20 cellular contexts compared by ENCODE assay signal in the genomic region with DNA sequence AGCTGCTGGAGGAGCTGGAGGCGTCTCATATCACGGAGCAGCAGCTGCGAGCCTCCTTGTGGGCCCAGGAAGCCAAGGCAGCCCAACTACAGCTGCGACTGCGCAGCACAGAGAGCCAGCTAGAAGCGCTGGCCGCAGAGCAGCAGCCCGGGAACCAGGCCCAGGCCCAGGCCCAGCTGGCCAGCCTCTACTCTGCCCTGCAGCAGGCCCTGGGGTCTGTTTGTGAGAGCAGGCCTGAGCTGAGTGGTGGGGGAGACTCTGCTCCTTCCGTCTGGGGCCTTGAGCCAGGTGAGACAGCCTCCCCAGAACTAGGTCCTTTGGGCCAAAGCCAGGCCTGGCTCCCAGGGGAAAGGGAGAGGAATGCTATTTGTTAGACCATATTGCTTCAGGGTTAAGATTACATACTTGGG. TPM values are rescaled to one million over a fixed set of nuclear protein-coding genes. Genes with fewer than 3 reads are reported as not detected.
DNase-seq lines count a peak whose midpoint lies in the region; ATAC-seq, FAIRE-seq and TF ChIP-seq lines count a peak whose summit lies in the region.
"Had no signal": no experiment of that assay in that cellular context is flagged by ENCODE, and none has a peak within 500 bp of the region (broad histone marks: within the 10 kb centered on the region; RNA-seq: fewer than 3 reads in every experiment).

No MANE protein-coding gene starts in this region.

- CTCF ChIA-PET in HepG2 (lab: Yijun Ruan, JAX; ENCODE audit: low intra/inter-chr PET ratio, low total read pairs) (no interaction called here), Calu3 (lab: Charles Lee) (interaction anchor here (0.5 kb wide), 1 partner anchor 1093 kb away, joined by 3 read pairs; no protein-coding TSS in a partner anchor)

- H3K27me3 ChIP-seq in HepG2 (ENCODE audit: control insufficient read depth in 1 of 2, insufficient read depth in 2 of 2, low read length in 2 of 2) (no peaks in the 10 kb centered on the region), right lobe of liver (no peaks in the 10 kb centered on the region), right cardiac atrium (ENCODE audit: control insufficient read depth, insufficient read depth) (no peaks in the 10 kb centered on the region), psoas muscle (ENCODE audit: insufficient read depth in 3 of 3, low read length in 2 of 3) (no peaks in the 10 kb centered on the region)
- H3K27me3 ChIP-seq: hepatocyte had no signal

- TF ChIP-seq CTCF in HepG2 (CRISPR knock-in tag; IDR thresholded peaks at IDR 0.05) (no peak), right lobe of liver (IDR thresholded peaks at IDR 0.05) (no peak), psoas muscle (IDR thresholded peaks at IDR 0.05) (peak; percentile 38), Calu3 (IDR thresholded peaks at IDR 0.05; ENCODE audit: unreplicated experiment) (no peak)

- TF ChIP-seq POLR2A in HepG2 (IDR thresholded peaks at IDR 0.05; ENCODE audit: insufficient read depth in 1 of 2, low read depth in 2 of 2, low read length in 2 of 2) (no peak), right lobe of liver (IDR thresholded peaks at IDR 0.05) (no peak)

- no peaks in the 10 kb centered on the region for H3K79me2 ChIP-seq in HepG2 (ENCODE audit: insufficient read depth, low read length)
- H3K79me2 ChIP-seq: hepatocyte had no signal

- BruUV-seq in HepG2 (replicated peaks; lab: Mats Ljungman, UMichigan) = no TSS peak
- no TSS peak for BruUV-seq in Calu3 (replicated peaks; lab: Mats Ljungman, UMichigan)

- in situ Hi-C loops in HepG2 (cut with HindIII; ENCODE audit: extremely low pct_ligation_motif_present, low pct_unique_long_range_greater_than_20kb) = no loop called here

- H3K27ac ChIP-seq in HepG2 (ENCODE audit: extremely low read length, insufficient read depth, low read length) = no peak overlapping the region
- H3K27ac ChIP-seq in right lobe of liver = no peak overlapping the region
- H3K27ac ChIP-seq in right cardiac atrium (ENCODE audit: low read length) = no peak overlapping the region
- peak overlapping the region; percentile 85 for H3K27ac ChIP-seq in psoas muscle
- H3K27ac ChIP-seq: hepatocyte had no signal

- H3K9me3 ChIP-seq in HepG2 (ENCODE audit: low read length) = no peaks in the 10 kb centered on the region
- H3K9me3 ChIP-seq in right lobe of liver = no peaks in the 10 kb centered on the region
- no peaks in the 10 kb centered on the region for H3K9me3 ChIP-seq in right cardiac atrium (ENCODE audit: control insufficient read depth, low read length)
- no peaks in the 10 kb centered on the region for H3K9me3 ChIP-seq in psoas muscle

- H3K27me3 Mint-ChIP-seq in Calu3 (ENCODE audit: unreplicated experiment) = no peaks in the 10 kb centered on the region
- H3K27me3 Mint-ChIP-seq: effector memory CD8-positive, alpha-beta T cell; memory B cell had no signal

- H3K9me3 Mint-ChIP-seq in Calu3 (ENCODE audit: low read depth, unreplicated experiment) = no peaks in the 10 kb centered on the region
- H3K9me3 Mint-ChIP-seq: effector memory CD8-positive, alpha-beta T cell; memory B cell had no signal

- H3K4me3 ChIP-seq in HepG2 (replicated peaks in 1 of 3; ENCODE audit: insufficient read depth in 1 of 3, low read depth in 2 of 3, low read length in 3 of 3) = no peak overlapping the region
- H3K4me3 ChIP-seq in right lobe of liver = no peak overlapping the region
- H3K4me3 ChIP-seq in right cardiac atrium (ENCODE audit: low read length) = no peak overlapping the region
- no peak overlapping the region for H3K4me3 ChIP-seq in psoas muscle
- H3K4me3 ChIP-seq: hepatocyte had no signal

- DNase-seq in HepG2 (ENCODE audit: low spot score) (no peak), right lobe of liver (no peak), right cardiac atrium (peak; percentile 86 to 94 (median 94)), psoas muscle (peak; percentile 82 to 93), Calu3 (no peak), AG20443 (ENCODE audit: low spot score) (no peak), mesenteric fat pad (ENCODE audit: low spot score) (no peak)
- DNase-seq: ACHN; DMS153; effector memory CD8-positive, alpha-beta T cell; KBM-7; NCI-H146; NCI-H774; retina; SHP77 treated with DMSO at 0.1 percent for 48 hours; trophoblast cell had no signal

- TF ChIP-seq RAD21 in HepG2 (CRISPR knock-in tag; IDR thresholded peaks at IDR 0.05) = no peak

- no peak overlapping the region for H3K4me2 ChIP-seq in HepG2 (ENCODE audit: low read depth, low read length)
- H3K4me2 ChIP-seq: hepatocyte had no signal

- no peak overlapping the region for H3K4me3 Mint-ChIP-seq in Calu3 (ENCODE audit: low read depth, unreplicated experiment)
- H3K4me3 Mint-ChIP-seq: effector memory CD8-positive, alpha-beta T cell; memory B cell had no signal

- no peak overlapping the region for H3K27ac Mint-ChIP-seq in Calu3 (ENCODE audit: unreplicated experiment)
- H3K27ac Mint-ChIP-seq: memory B cell had no signal

- H3K4me1 Mint-ChIP-seq in Calu3 (ENCODE audit: low read depth, unreplicated experiment) = no peaks in the 10 kb centered on the region

- H3K9ac ChIP-seq in HepG2 (ENCODE audit: insufficient read depth, low read depth, low read length) = no peak overlapping the region

- H4K20me1 ChIP-seq in HepG2 (ENCODE audit: insufficient read depth, low read length) = no peaks in the 10 kb centered on the region

- peaks cover 77 to 97% of the 10 kb centered on the region in 2 experiments for H3K36me3 ChIP-seq in HepG2 (replicated peaks in 1 of 2; ENCODE audit: control insufficient read depth in 1 of 2, insufficient read depth in 2 of 2, low read length in 2 of 2)
- peaks cover 0 to 77% (median 9%) of the 10 kb centered on the region in 4 donors for H3K36me3 ChIP-seq in right lobe of liver
- H3K36me3 ChIP-seq in psoas muscle (ENCODE audit: insufficient read depth in 1 of 2, low read depth in 1 of 2) = peaks cover 0 to 94% of the 10 kb centered on the region in 2 donors

- WGBS in HepG2 (ENCODE audit: low lambda C conversion rate) = 99% methylated on average over 9 of the region's 9 CpGs
- 80% methylated on average over 1 of the region's 9 CpGs for WGBS in right lobe of liver (ENCODE audit: insufficient coverage, low coverage, low lambda C conversion rate, missing lambda C conversion rate)
- WGBS in right cardiac atrium = 69% methylated on average over 9 of the region's 9 CpGs
- 21 to 38% (median 24%) methylated on average over 9 of the region's 9 CpGs for WGBS in psoas muscle, 3 donors

- no peak for ATAC-seq in HepG2
- ATAC-seq in right lobe of liver = no peak
- peak; percentile 91 to 97 for ATAC-seq in right cardiac atrium
- peak; percentile 97 to 98 (median 98) for ATAC-seq in psoas muscle
- ATAC-seq in HG02642 (IDR thresholded peaks at IDR 0.05; ENCODE audit: poor library complexity, unreplicated experiment) = no peak
- ATAC-seq: effector memory CD8-positive, alpha-beta T cell had no signal

- intact Hi-C loops in HepG2 (cut with micrococcal nuclease; ENCODE audit: unreplicated experiment) (no loop called here), right lobe of liver (cut with DNase I) (no loop called here), right cardiac atrium (cut with DNase I) (no loop called here), psoas muscle (cut with DNase I) (loop anchor here in 1 of 2 donors (5.0 kb wide), 1 partner anchor 35 kb away; no protein-coding TSS in a partner anchor), Calu3 (cut with micrococcal nuclease; ENCODE audit: unreplicated experiment) (no loop called here)

- no peak overlapping the region for H2AFZ ChIP-seq in HepG2 (ENCODE audit: low read length)
- H2AFZ ChIP-seq: hepatocyte had no signal

- H3K36me3 Mint-ChIP-seq in Calu3 (ENCODE audit: insufficient read depth, unreplicated experiment) = peaks cover 23% of the 10 kb centered on the region

- no peak for FAIRE-seq in HepG2 (lab: Jason Lieb, UNC)

- POLR2A ChIA-PET in HepG2 (lab: Yijun Ruan, JAX) = no interaction called here

- H3K4me1 ChIP-seq in HepG2 (ENCODE audit: insufficient read depth, low read length) = no peaks in the 10 kb centered on the region
- no peaks in the 10 kb centered on the region for H3K4me1 ChIP-seq in right lobe of liver
- H3K4me1 ChIP-seq in right cardiac atrium (ENCODE audit: control insufficient read depth, insufficient read depth, low read length) = peaks cover 2% of the 10 kb centered on the region
- peaks cover 30% of the 10 kb centered on the region for H3K4me1 ChIP-seq in psoas muscle

- TF ChIP-seq EP300 in HepG2 (IDR thresholded peaks at IDR 0.05; ENCODE audit: low read depth in 2 of 2, low read length in 2 of 2) (no peak), HepG2 (CRISPR knock-in tag; IDR thresholded peaks at IDR 0.05; ENCODE audit: borderline replicate concordance) (no peak)

RNA-seq across cellular contexts. Expression of gene C20orf173, which starts 31.7 kb away (rescaled TPM):
- total RNA-seq in HepG2 (2016; rRNA removed; fragmentation: Illumina TruSeq; extraction: Trizol) (not detected in 2 replicates), right lobe of liver (not detected), right cardiac atrium (not detected), psoas muscle (not detected), Calu3 (2022) (not detected in 2 replicates), mesenteric fat pad (not detected)
- not detected in 2 replicates for total RNA-seq in HepG2 (2016; cell fraction: cytosol; rRNA removed; fragmentation: Illumina TruSeq; extraction: Trizol; ENCODE audit: low read depth)
- total RNA-seq in HepG2 (2016; cell fraction: insoluble cytoplasmic fraction; rRNA removed; fragmentation: Illumina TruSeq; extraction: Trizol) = not detected in 2 replicates
- total RNA-seq in HepG2 (2016; cell fraction: membrane; rRNA removed; fragmentation: Illumina TruSeq; extraction: Trizol) = not detected in 2 replicates
- not detected in 2 replicates for total RNA-seq in HepG2 (2016; cell fraction: nucleus; rRNA removed; fragmentation: Illumina TruSeq; extraction: Trizol)
- polyA plus RNA-seq in HepG2 (2011; rRNA removed) (not detected in 2 replicates), right cardiac atrium (not detected), psoas muscle (not detected)
- polyA plus RNA-seq in HepG2 (2011; cell fraction: cytosol; rRNA removed) = not detected in 2 replicates
- not detected in 2 replicates for polyA plus RNA-seq in HepG2 (2011; cell fraction: nucleus; rRNA removed)
- not detected in 2 replicates for polyA plus RNA-seq in HepG2 (2012)
- not detected in 2 replicates for polyA plus RNA-seq in HepG2 (2016; cell fraction: cytosol; fragmentation: Illumina TruSeq; extraction: Trizol; ENCODE audit: low read depth)
- not detected in 2 replicates for polyA plus RNA-seq in HepG2 (2016; cell fraction: insoluble cytoplasmic fraction; fragmentation: Illumina TruSeq; extraction: Trizol; ENCODE audit: low read depth)
- not detected in 2 replicates for polyA plus RNA-seq in HepG2 (2016; cell fraction: membrane; fragmentation: Illumina TruSeq; extraction: Trizol; ENCODE audit: low read depth)
- polyA plus RNA-seq in HepG2 (2016; cell fraction: nucleus; fragmentation: Illumina TruSeq; extraction: Trizol; ENCODE audit: insufficient read depth, low read depth) = not detected in 2 replicates
- not detected in 2 replicates for polyA minus RNA-seq in HepG2 (2011; rRNA and poly(A)+ RNA removed; ENCODE audit: low replicate concordance)
- not detected in 2 replicates for polyA minus RNA-seq in HepG2 (2011; cell fraction: cytosol; rRNA and poly(A)+ RNA removed)
- polyA minus RNA-seq in HepG2 (2011; cell fraction: nucleus; rRNA and poly(A)+ RNA removed) = not detected in 2 replicates
- total RNA-seq: hepatocyte had no signal
- polyA plus RNA-seq: adipose tissue, hepatocyte had no signal

RNA-seq across cellular contexts. Expression of gene CEP250, which starts 42.4 kb away (rescaled TPM):
- total RNA-seq in HepG2 (2016; rRNA removed; fragmentation: Illumina TruSeq; extraction: Trizol) (55.3 and 55.7 TPM in 2 replicates), right lobe of liver (10 to 100 TPM in 2 of 6 experiments, 1 to 10 TPM in 4; 5.9 to 11.2 (median 9.0) TPM), right cardiac atrium (10 to 100 TPM; 12.2 to 22.0 (median 18.5) TPM), psoas muscle (10 to 100 TPM; 17.0 to 19.3 (median 17.6) TPM), Calu3 (2022) (49.0 and 61.0 TPM in 2 replicates), mesenteric fat pad (19.3 TPM)
- 4.6 and 8.2 TPM in 2 replicates for total RNA-seq in HepG2 (2016; cell fraction: cytosol; rRNA removed; fragmentation: Illumina TruSeq; extraction: Trizol; ENCODE audit: low read depth)
- total RNA-seq in HepG2 (2016; cell fraction: insoluble cytoplasmic fraction; rRNA removed; fragmentation: Illumina TruSeq; extraction: Trizol) = 47.0 and 58.9 TPM in 2 replicates
- 10.8 and 11.9 TPM in 2 replicates for total RNA-seq in HepG2 (2016; cell fraction: membrane; rRNA removed; fragmentation: Illumina TruSeq; extraction: Trizol)
- total RNA-seq in HepG2 (2016; cell fraction: nucleus; rRNA removed; fragmentation: Illumina TruSeq; extraction: Trizol) = 53.7 and 62.9 TPM in 2 replicates
- polyA plus RNA-seq in HepG2 (2011; rRNA removed) (28.3 and 28.8 TPM in 2 replicates), right cardiac atrium (11.0 TPM), psoas muscle (10 to 100 TPM in 1 of 3 donors, 1 to 10 TPM in 2; 4.2 to 13.2 (median 7.4) TPM)
- 13.0 and 15.9 TPM in 2 replicates for polyA plus RNA-seq in HepG2 (2011; cell fraction: cytosol; rRNA removed)
- polyA plus RNA-seq in HepG2 (2011; cell fraction: nucleus; rRNA removed) = 91.1 and 91.6 TPM in 2 replicates
- polyA plus RNA-seq in HepG2 (2012) = 51.5 and 68.0 TPM in 2 replicates
- 1.8 and 3.2 TPM in 2 replicates for polyA plus RNA-seq in HepG2 (2016; cell fraction: cytosol; fragmentation: Illumina TruSeq; extraction: Trizol; ENCODE audit: low read depth)
- polyA plus RNA-seq in HepG2 (2016; cell fraction: insoluble cytoplasmic fraction; fragmentation: Illumina TruSeq; extraction: Trizol; ENCODE audit: low read depth) = 25.5 and 33.0 TPM in 2 replicates
- polyA plus RNA-seq in HepG2 (2016; cell fraction: membrane; fragmentation: Illumina TruSeq; extraction: Trizol; ENCODE audit: low read depth) = 4.0 and 5.2 TPM in 2 replicates
- 164 and 177 TPM in 2 replicates for polyA plus RNA-seq in HepG2 (2016; cell fraction: nucleus; fragmentation: Illumina TruSeq; extraction: Trizol; ENCODE audit: insufficient read depth, low read depth)
- 17.6 and 28.3 TPM in 2 replicates for polyA minus RNA-seq in HepG2 (2011; rRNA and poly(A)+ RNA removed; ENCODE audit: low replicate concordance)
- polyA minus RNA-seq in HepG2 (2011; cell fraction: cytosol; rRNA and poly(A)+ RNA removed) = 15.9 and 26.1 TPM in 2 replicates
- 47.3 and 65.8 TPM in 2 replicates for polyA minus RNA-seq in HepG2 (2011; cell fraction: nucleus; rRNA and poly(A)+ RNA removed)

RNA-seq across cellular contexts. Expression of gene ERGIC3, which starts 44.1 kb away (rescaled TPM):
- 224 and 407 TPM in 2 replicates for total RNA-seq in HepG2 (2016; rRNA removed; fragmentation: Illumina TruSeq; extraction: Trizol)
- 309 and 324 TPM in 2 replicates for total RNA-seq in HepG2 (2016; cell fraction: cytosol; rRNA removed; fragmentation: Illumina TruSeq; extraction: Trizol; ENCODE audit: low read depth)
- 220 and 420 TPM in 2 replicates for total RNA-seq in HepG2 (2016; cell fraction: insoluble cytoplasmic fraction; rRNA removed; fragmentation: Illumina TruSeq; extraction: Trizol)
- 396 and 433 TPM in 2 replicates for total RNA-seq in HepG2 (2016; cell fraction: membrane; rRNA removed; fragmentation: Illumina TruSeq; extraction: Trizol)
- 264 and 296 TPM in 2 replicates for total RNA-seq in HepG2 (2016; cell fraction: nucleus; rRNA removed; fragmentation: Illumina TruSeq; extraction: Trizol)
- 610 and 670 TPM in 2 replicates for polyA plus RNA-seq in HepG2 (2011; rRNA removed)
- polyA plus RNA-seq in HepG2 (2011; cell fraction: cytosol; rRNA removed) = 697 and 907 TPM in 2 replicates
- 512 and 519 TPM in 2 replicates for polyA plus RNA-seq in HepG2 (2011; cell fraction: nucleus; rRNA removed)
- 356 and 493 TPM in 2 replicates for polyA plus RNA-seq in HepG2 (2012)
- polyA plus RNA-seq in HepG2 (2016; cell fraction: cytosol; fragmentation: Illumina TruSeq; extraction: Trizol; ENCODE audit: low read depth) = 247 and 288 TPM in 2 replicates
- 179 and 200 TPM in 2 replicates for polyA plus RNA-seq in HepG2 (2016; cell fraction: insoluble cytoplasmic fraction; fragmentation: Illumina TruSeq; extraction: Trizol; ENCODE audit: low read depth)
- polyA plus RNA-seq in HepG2 (2016; cell fraction: membrane; fragmentation: Illumina TruSeq; extraction: Trizol; ENCODE audit: low read depth) = 343 and 357 TPM in 2 replicates
- polyA plus RNA-seq in HepG2 (2016; cell fraction: nucleus; fragmentation: Illumina TruSeq; extraction: Trizol; ENCODE audit: insufficient read depth, low read depth) = 461 and 472 TPM in 2 replicates
- polyA minus RNA-seq in HepG2 (2011; rRNA and poly(A)+ RNA removed; ENCODE audit: low replicate concordance) = 491 and 704 TPM in 2 replicates
- 143 and 159 TPM in 2 replicates for polyA minus RNA-seq in HepG2 (2011; cell fraction: cytosol; rRNA and poly(A)+ RNA removed)
- 106 and 126 TPM in 2 replicates for polyA minus RNA-seq in HepG2 (2011; cell fraction: nucleus; rRNA and poly(A)+ RNA removed)
- total RNA-seq in right lobe of liver = 100 to 1,000 TPM in 4 of 6 experiments, 10 to 100 TPM in 2; 82.7 to 129 (median 112) TPM
- 100 to 1,000 TPM; 129 to 138 (median 133) TPM for total RNA-seq in right cardiac atrium
- 83.7 TPM for polyA plus RNA-seq in right cardiac atrium
- 10 to 100 TPM; 61.7 to 71.6 (median 64.6) TPM for total RNA-seq in psoas muscle
- polyA plus RNA-seq in psoas muscle = 10 to 100 TPM; 67.9 to 83.5 (median 78.1) TPM
- total RNA-seq in Calu3 (2022) = 392 and 411 TPM in 2 replicates
- 138 TPM for total RNA-seq in mesenteric fat pad

RNA-seq across cellular contexts. Expression of gene GDF5, which starts 59.8 kb away (rescaled TPM):
- not detected in 2 replicates for total RNA-seq in HepG2 (2016; rRNA removed; fragmentation: Illumina TruSeq; extraction: Trizol)
- not detected in 2 replicates for total RNA-seq in HepG2 (2016; cell fraction: cytosol; rRNA removed; fragmentation: Illumina TruSeq; extraction: Trizol; ENCODE audit: low read depth)
- total RNA-seq in HepG2 (2016; cell fraction: insoluble cytoplasmic fraction; rRNA removed; fragmentation: Illumina TruSeq; extraction: Trizol) = not detected in 2 replicates
- total RNA-seq in HepG2 (2016; cell fraction: membrane; rRNA removed; fragmentation: Illumina TruSeq; extraction: Trizol) = not detected in 2 replicates
- not detected in 2 replicates for total RNA-seq in HepG2 (2016; cell fraction: nucleus; rRNA removed; fragmentation: Illumina TruSeq; extraction: Trizol)
- not detected in 2 replicates for polyA plus RNA-seq in HepG2 (2011; rRNA removed)
- polyA plus RNA-seq in HepG2 (2011; cell fraction: cytosol; rRNA removed) = 0.04 TPM in 1 of 2 replicates, not detected in the other
- not detected in 2 replicates for polyA plus RNA-seq in HepG2 (2011; cell fraction: nucleus; rRNA removed)
- not detected in 2 replicates for polyA plus RNA-seq in HepG2 (2012)
- not detected in 2 replicates for polyA plus RNA-seq in HepG2 (2016; cell fraction: cytosol; fragmentation: Illumina TruSeq; extraction: Trizol; ENCODE audit: low read depth)
- polyA plus RNA-seq in HepG2 (2016; cell fraction: insoluble cytoplasmic fraction; fragmentation: Illumina TruSeq; extraction: Trizol; ENCODE audit: low read depth) = not detected in 2 replicates
- not detected in 2 replicates for polyA plus RNA-seq in HepG2 (2016; cell fraction: membrane; fragmentation: Illumina TruSeq; extraction: Trizol; ENCODE audit: low read depth)
- not detected in 2 replicates for polyA plus RNA-seq in HepG2 (2016; cell fraction: nucleus; fragmentation: Illumina TruSeq; extraction: Trizol; ENCODE audit: insufficient read depth, low read depth)
- polyA minus RNA-seq in HepG2 (2011; rRNA and poly(A)+ RNA removed; ENCODE audit: low replicate concordance) = 0.09 TPM in 1 of 2 replicates, not detected in the other
- not detected in 2 replicates for polyA minus RNA-seq in HepG2 (2011; cell fraction: cytosol; rRNA and poly(A)+ RNA removed)
- polyA minus RNA-seq in HepG2 (2011; cell fraction: nucleus; rRNA and poly(A)+ RNA removed) = not detected in 2 replicates
- total RNA-seq in right lobe of liver = not detected
- total RNA-seq in right cardiac atrium = under 1 TPM in 3 of 4 donors, not detected in 1; 0.09 to 0.17 (median 0.11) TPM
- polyA plus RNA-seq in right cardiac atrium = 0.05 TPM
- 1 to 10 TPM in 1 of 4 donors, under 1 TPM in 2, not detected in 1; 0.13 to 1.1 (median 0.22) TPM for total RNA-seq in psoas muscle
- polyA plus RNA-seq in psoas muscle = under 1 TPM in 2 of 3 donors, not detected in 1; 0.03 to 0.13 TPM
- total RNA-seq in Calu3 (2022) = not detected in 2 replicates
- total RNA-seq in mesenteric fat pad = 2.7 TPM

Comparison
In these comparisons a context has a peak if more than half of its experiments do, and no peak if none do; other contexts are left out.
1. ATAC-seq: peak in right cardiac atrium (2 of 2) and psoas muscle (4 of 4); none in HepG2 (single experiment), right lobe of liver (0 of 4) and HG02642 (single experiment).
2. DNase-seq: peak in right cardiac atrium (3 of 3) and psoas muscle (2 of 2); none in HepG2 (single experiment), right lobe of liver (0 of 3), Calu3 (single experiment), AG20443 (single experiment) and mesenteric fat pad (single experiment).